16 cellular contexts compared by ENCODE assay signal in genomic region chr16:48963306-48963705, GRCh38.
DNase-seq lines count a peak whose midpoint lies in the region; ATAC-seq, FAIRE-seq and TF ChIP-seq lines count a peak whose summit lies in the region.
"Had no signal": no experiment of that assay in that cellular context is flagged by ENCODE, and none has a peak within 500 bp of the region (broad histone marks: within the 10 kb centered on the region; RNA-seq: fewer than 3 reads in every experiment).

No MANE protein-coding gene starts in this region.

- H3K27me3 Mint-ChIP-seq in stimulated activated naive B cell treated with anti-CD40 and anti-IgM and Interleukin-4, amounts not matched to agents 10 μg/mL and 1 μg/mL and 100 μg/mL, for 72 hours, result no peaks in the 10 kb centered on the region

- no peak overlapping the region for H3K4me3 ChIP-seq in A673 (ENCODE audit: low read depth, low read length, poor library complexity, severe bottlenecking)
- H3K4me3 ChIP-seq: esophagus muscularis mucosa, GM12878, ovary had no signal

- BruUV-seq in A673 (replicated peaks; lab: Mats Ljungman, UMichigan), result no TSS peak

- H3K27ac ChIP-seq in foreskin keratinocyte (peak overlapping the region; percentile 4), A673 (ENCODE audit: low read depth, low read length, poor library complexity, severe bottlenecking) (no peak overlapping the region)
- H3K27ac ChIP-seq: esophagus muscularis mucosa, ovary had no signal

- H3K27me3 ChIP-seq in foreskin keratinocyte, result no peaks in the 10 kb centered on the region
- H3K27me3 ChIP-seq in A673 (replicated peaks; ENCODE audit: insufficient read depth, low read depth, low read length, poor library complexity), result no peaks in the 10 kb centered on the region
- H3K27me3 ChIP-seq: esophagus muscularis mucosa, ovary had no signal

- CTCF ChIA-PET in A673 (lab: Charles Lee), result no interaction called here

- FAIRE-seq in RCC 7860 (lab: Jason Lieb, UNC), result peak; percentile 80
- FAIRE-seq: GM12878 had no signal

- H3K4me1 ChIP-seq in foreskin keratinocyte (peaks cover 46% of the 10 kb centered on the region), A673 (ENCODE audit: insufficient read depth, low read length, poor library complexity, severe bottlenecking) (no peaks in the 10 kb centered on the region)
- H3K4me1 ChIP-seq: esophagus muscularis mucosa had no signal

- DNase-seq in left ventricle myocardium superior (no peak), Right ventricle myocardium inferior (ENCODE audit: missing footprints) (no peak), RCC 7860 (ENCODE audit: low spot score) (peak; percentile 82), foreskin keratinocyte (peak in 1 of 2 donors; percentile 67), A673 (ENCODE audit: low spot score) (no peak), foreskin melanocyte (no peak)
- DNase-seq in stimulated activated CD4-positive, alpha-beta T cell treated with anti-CD3 and anti-CD28 coated beads, Interleukin-12 subunit alpha, Interleukin-12 subunit beta, amount 100 ng/mL, for 4 hours, result no peak
- no peak for DNase-seq in stimulated activated naive B cell treated with anti-CD40 and anti-IgM and Interleukin-4, amounts not matched to agents 10 μg/mL and 1 μg/mL and 100 μg/mL, for 72 hours
- DNase-seq: activated CD4-positive, CD25-positive, alpha-beta regulatory T cell; DMS53; midbrain; MM.1S; NCI-H2081 treated with DMSO at 0.1 percent for 48 hours; ovary had no signal

- TF ChIP-seq CTCF in foreskin keratinocyte (conservative IDR thresholded peaks at IDR 0.05) (no peak), A673 (conservative IDR thresholded peaks at IDR 0.05; ENCODE audit: low read depth, low read length) (no peak)

- H3K27ac Mint-ChIP-seq in stimulated activated naive B cell treated with anti-CD40 and anti-IgM and Interleukin-4, amounts not matched to agents 10 μg/mL and 1 μg/mL and 100 μg/mL, for 72 hours, result no peak overlapping the region

- intact Hi-C loops in left ventricle myocardium superior (cut with micrococcal nuclease), result no loop called here
- intact Hi-C loops in Right ventricle myocardium inferior (cut with DNase I), result no loop called here
- intact Hi-C loops in A673 (cut with micrococcal nuclease; ENCODE audit: unreplicated experiment), result no loop called here

- POLR2A ChIA-PET in A673 (lab: Charles Lee; ENCODE audit: low non-redundant PET), result no interaction called here

- no peaks in the 10 kb centered on the region for H3K36me3 ChIP-seq in A673 (ENCODE audit: insufficient read depth, low read length, poor library complexity, severe bottlenecking)
- H3K36me3 ChIP-seq: esophagus muscularis mucosa, ovary had no signal

- H3K9me3 Mint-ChIP-seq in stimulated activated naive B cell treated with anti-CD40 and anti-IgM and Interleukin-4, amounts not matched to agents 10 μg/mL and 1 μg/mL and 100 μg/mL, for 72 hours, result peaks cover 0 to 5% of the 10 kb centered on the region in 2 donors

- no peaks in the 10 kb centered on the region for H3K36me3 Mint-ChIP-seq in stimulated activated naive B cell treated with anti-CD40 and anti-IgM and Interleukin-4, amounts not matched to agents 10 μg/mL and 1 μg/mL and 100 μg/mL, for 72 hours

- no peaks in the 10 kb centered on the region for H3K9me3 ChIP-seq in A673 (ENCODE audit: low read depth, low read length, poor library complexity, severe bottlenecking)
- H3K9me3 ChIP-seq: esophagus muscularis mucosa, ovary had no signal

- ATAC-seq in left ventricle myocardium superior, result peak; percentile 61
- no peak for ATAC-seq in Right ventricle myocardium inferior
- ATAC-seq in foreskin keratinocyte, result peak; percentile 43
- ATAC-seq in stimulated activated naive B cell treated with anti-CD40 and anti-IgM and Interleukin-4, amounts not matched to agents 10 μg/mL and 1 μg/mL and 100 μg/mL, for 72 hours (replicated peaks), result no peak
- ATAC-seq: GM12878 had no signal

- H3K4me3 Mint-ChIP-seq in stimulated activated naive B cell treated with anti-CD40 and anti-IgM and Interleukin-4, amounts not matched to agents 10 μg/mL and 1 μg/mL and 100 μg/mL, for 72 hours, result no peak overlapping the region

- H3K4me1 Mint-ChIP-seq in stimulated activated naive B cell treated with anti-CD40 and anti-IgM and Interleukin-4, amounts not matched to agents 10 μg/mL and 1 μg/mL and 100 μg/mL, for 72 hours, result no peaks in the 10 kb centered on the region

Comparison
In these comparisons a context has a peak if more than half of its experiments do, and no peak if none do; other contexts are left out.
1. ATAC-seq: peak in left ventricle myocardium superior (single experiment) and foreskin keratinocyte (single experiment); none in Right ventricle myocardium inferior (single experiment) and stimulated activated naive B cell treated with anti-CD40 and anti-IgM and Interleukin-4, amounts not matched to agents 10 μg/mL and 1 μg/mL and 100 μg/mL, for 72 hours (0 of 2).